Comparison of ENCODE assay signal across 9 cellular contexts in the genomic region with DNA sequence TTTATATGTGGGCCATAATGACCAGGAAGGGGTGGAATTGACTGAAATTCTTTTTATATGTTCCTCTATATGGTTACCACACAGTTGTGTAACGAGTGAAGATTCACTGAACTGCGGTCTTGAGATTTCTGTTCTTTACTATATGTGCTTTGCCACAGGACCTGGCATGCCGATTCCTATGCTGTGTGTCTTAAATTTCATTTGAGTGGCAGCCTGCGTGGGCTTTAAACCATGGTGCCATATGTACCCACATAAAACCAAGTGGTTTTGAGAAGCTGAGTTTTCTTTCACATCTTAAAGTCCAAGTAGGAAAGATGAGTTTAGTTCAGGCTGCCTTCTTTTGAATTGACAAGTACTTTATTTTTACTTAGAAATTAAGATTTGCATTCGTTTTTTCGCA.
"Had no signal": no experiment of that assay in that cellular context is flagged by ENCODE, and none has a peak within 500 bp of the region (broad histone marks: within the 10 kb centered on the region; RNA-seq: fewer than 3 reads in every experiment).

No MANE protein-coding gene starts in this region.

- H3K27ac ChIP-seq: GM23248 had no signal

- ATAC-seq: GM23338, HCT116 had no signal

- H3K4me3 ChIP-seq: GM23248, GM23338, HAP-1 had no signal

- H3K4me1 ChIP-seq: HAP-1 had no signal

- H3K9me3 ChIP-seq: HAP-1 had no signal

- H3K36me3 ChIP-seq: HAP-1 had no signal

- DNase-seq: GM23248, GOT3, H7, H9, HCEC 1CT, HFFc6 had no signal
